In the genomic region with DNA sequence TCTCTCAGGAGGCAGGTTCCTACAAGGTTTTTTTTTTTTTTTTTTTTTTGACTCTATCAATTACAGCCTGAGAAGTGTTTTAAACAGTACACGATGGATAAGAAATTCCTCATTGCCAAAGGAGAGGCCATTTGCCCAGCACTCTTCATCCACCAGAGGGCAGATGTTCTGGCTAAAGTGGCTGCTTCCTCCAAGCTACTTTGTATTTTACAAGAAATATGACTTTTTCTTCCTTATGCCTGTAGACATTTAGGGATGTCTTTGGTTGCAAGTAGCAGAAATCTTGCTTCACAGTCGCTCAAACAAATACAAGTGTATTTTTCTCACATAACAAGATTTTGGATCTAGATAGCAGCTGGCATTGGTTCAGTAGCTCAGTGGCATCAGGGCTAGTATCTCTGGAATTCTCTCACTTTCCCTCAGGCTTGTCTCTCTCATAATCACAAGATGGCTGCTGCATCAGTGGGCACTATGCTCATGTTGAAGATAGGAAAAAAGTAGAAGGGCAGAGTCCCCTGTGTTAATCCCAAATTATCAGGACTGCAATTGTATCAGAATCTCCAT, we compare ENCODE assay signal across 8 cellular contexts.
DNase-seq lines count a peak whose midpoint lies in the region; ATAC-seq and TF ChIP-seq lines count a peak whose summit lies in the region.

No MANE protein-coding gene starts in this region.

- intact Hi-C loops in activated naive CD4-positive, alpha-beta T cell treated with anti-CD3 and anti-CD28 coated beads for 36 hours (cut with micrococcal nuclease) = loop anchor here (1.0 kb wide), 3 partner anchors 33 to 254 kb away; no protein-coding TSS in a partner anchor
- intact Hi-C loops in Panc1 (cut with micrococcal nuclease; ENCODE audit: unreplicated experiment) = loop anchor here (1.0 to 2.0 kb wide), 2 partner anchors 187 to 254 kb away; no protein-coding TSS in a partner anchor
- intact Hi-C loops in lower leg skin (cut with DNase I; ENCODE audit: low total_unique reads) = no loop called here

- H3K36me3 Mint-ChIP-seq in activated naive CD4-positive, alpha-beta T cell treated with anti-CD3 and anti-CD28 coated beads for 36 hours (ENCODE audit: low read depth) = no peaks in the 10 kb centered on the region
- no peaks in the 10 kb centered on the region for H3K36me3 Mint-ChIP-seq in progenitor cell of endocrine pancreas (ENCODE audit: insufficient read depth)

- peak; percentile 16 for DNase-seq in activated naive CD4-positive, alpha-beta T cell treated with anti-CD3 and anti-CD28 coated beads for 36 hours
- DNase-seq in activated naive CD4-positive, alpha-beta T cell treated with anti-CD3 and anti-CD28 coated beads, Interleukin-2, amount 50 U/mL, for 16 hours = no peak
- DNase-seq in Panc1 (ENCODE audit: low read depth, low spot score) (peak; percentile 28), fibroblast of the aortic adventitia (ENCODE audit: low read depth) (peak; percentile 81), progenitor cell of endocrine pancreas (ENCODE audit: low spot score, unreplicated experiment) (no peak), lower leg skin (ENCODE audit: low spot score in 2 of 2) (no peak)

- no peaks in the 10 kb centered on the region for H3K27me3 Mint-ChIP-seq in activated naive CD4-positive, alpha-beta T cell treated with anti-CD3 and anti-CD28 coated beads for 36 hours (ENCODE audit: low read depth)
- no peaks in the 10 kb centered on the region for H3K27me3 Mint-ChIP-seq in progenitor cell of endocrine pancreas

- H3K9me3 ChIP-seq in Panc1 (ENCODE audit: control insufficient read depth, insufficient read depth, low read depth, low read length) = no peaks in the 10 kb centered on the region

- no peaks in the 10 kb centered on the region for H3K27me3 ChIP-seq in Panc1 (ENCODE audit: control insufficient read depth, insufficient read depth, low read length)

- no peaks in the 10 kb centered on the region for H3K4me1 Mint-ChIP-seq in activated naive CD4-positive, alpha-beta T cell treated with anti-CD3 and anti-CD28 coated beads for 36 hours (ENCODE audit: low read depth)
- no peaks in the 10 kb centered on the region for H3K4me1 Mint-ChIP-seq in progenitor cell of endocrine pancreas (ENCODE audit: low read depth)

- TF ChIP-seq CTCF in Panc1 (IDR thresholded peaks at IDR 0.05) (peak; percentile 76), fibroblast of the aortic adventitia (IDR thresholded peaks at IDR 0.05; ENCODE audit: insufficient read depth, low read length) (peak; percentile 92), progenitor cell of endocrine pancreas (IDR thresholded peaks at IDR 0.05; ENCODE audit: unreplicated experiment) (peak; percentile 83), lower leg skin (IDR thresholded peaks at IDR 0.05) (no peak)

- WGBS in lower leg skin, 2 donors = 7 to 12% methylated on average over 2 of the region's 2 CpGs

- no peak overlapping the region for H3K4me3 Mint-ChIP-seq in activated naive CD4-positive, alpha-beta T cell treated with anti-CD3 and anti-CD28 coated beads for 36 hours
- H3K4me3 Mint-ChIP-seq in progenitor cell of endocrine pancreas (ENCODE audit: low read depth) = no peak overlapping the region

- H3K27ac ChIP-seq in Panc1 (ENCODE audit: low read length) = no peak overlapping the region

- H3K9me3 Mint-ChIP-seq in activated naive CD4-positive, alpha-beta T cell treated with anti-CD3 and anti-CD28 coated beads for 36 hours = no peaks in the 10 kb centered on the region
- H3K9me3 Mint-ChIP-seq in progenitor cell of endocrine pancreas (ENCODE audit: low read depth) = no peaks in the 10 kb centered on the region

- H3K36me3 ChIP-seq in Panc1 (ENCODE audit: control insufficient read depth, insufficient read depth, low read length) = no peaks in the 10 kb centered on the region

- BruUV-seq in Panc1 (replicated peaks; lab: Mats Ljungman, UMichigan) = no TSS peak

- POLR2A ChIA-PET in Panc1 (lab: Charles Lee) = no interaction called here

- CTCF ChIA-PET in activated naive CD4-positive, alpha-beta T cell treated with anti-CD3 and anti-CD28 coated beads for 36 hours (lab: Charles Lee) = interaction anchor here (0.8 kb wide), 1 partner anchor 188 kb away, joined by 3 read pairs; no protein-coding TSS in a partner anchor
- CTCF ChIA-PET in Panc1 (lab: Charles Lee) = interaction anchor here (0.6 to 0.7 kb wide), 6 partner anchors 14 to 755 kb away, joined by 3 to 7 read pairs (median 4); no protein-coding TSS in a partner anchor

- H3K4me3 ChIP-seq in Panc1 (ENCODE audit: low read depth in 2 of 2, low read length in 2 of 2) = no peak overlapping the region
- H3K4me3 ChIP-seq in fibroblast of the aortic adventitia (ENCODE audit: low read depth, low read length) = no peak overlapping the region
- no peak overlapping the region for H3K4me3 ChIP-seq in lower leg skin (ENCODE audit: low read depth, poor library complexity, severe bottlenecking)

- in situ Hi-C loops in Panc1 (cut with HindIII; ENCODE audit: low pct_unique_long_range_greater_than_20kb, low sequenced_read_pairs) = no loop called here

- ATAC-seq in HG02852 (IDR thresholded peaks at IDR 0.05; ENCODE audit: unreplicated experiment) (peak; percentile 51), Panc1 (peak; percentile 86), GM21825 (IDR thresholded peaks at IDR 0.05; ENCODE audit: unreplicated experiment) (no peak)

- TF ChIP-seq POLR2A in lower leg skin (IDR thresholded peaks at IDR 0.05) = no peak

- no peak overlapping the region for H3K27ac Mint-ChIP-seq in activated naive CD4-positive, alpha-beta T cell treated with anti-CD3 and anti-CD28 coated beads for 36 hours
- no peak overlapping the region for H3K27ac Mint-ChIP-seq in progenitor cell of endocrine pancreas

- no peaks in the 10 kb centered on the region for H3K4me1 ChIP-seq in Panc1 (ENCODE audit: control insufficient read depth, insufficient read depth, low read length)

Comparison
In these comparisons a context has a peak if more than half of its experiments do, and no peak if none do; other contexts are left out.
1. DNase-seq: peak in activated naive CD4-positive, alpha-beta T cell treated with anti-CD3 and anti-CD28 coated beads for 36 hours (single experiment), Panc1 (single experiment) and fibroblast of the aortic adventitia (single experiment); none in activated naive CD4-positive, alpha-beta T cell treated with anti-CD3 and anti-CD28 coated beads, Interleukin-2, amount 50 U/mL, for 16 hours (single experiment), progenitor cell of endocrine pancreas (single experiment) and lower leg skin (0 of 2).
2. CTCF ChIP-seq: peak in Panc1 (single experiment), fibroblast of the aortic adventitia (single experiment) and progenitor cell of endocrine pancreas (single experiment); none in lower leg skin (0 of 3).